8 cellular contexts compared by ENCODE assay signal in genomic region chr3:29283297-29283681, GRCh38. TPM values are rescaled to one million over a fixed set of nuclear protein-coding genes. Genes with fewer than 3 reads are reported as not detected.
DNase-seq lines count a peak whose midpoint lies in the region; TF ChIP-seq lines count a peak whose summit lies in the region.

No MANE protein-coding gene starts in this region.

- no peaks in the 10 kb centered on the region for H3K9me3 ChIP-seq in SJCRH30 (replicated peaks)

- H3K36me3 ChIP-seq in GM06990 (ENCODE audit: control insufficient read depth, insufficient read depth, low read length) (no peaks in the 10 kb centered on the region), SJCRH30 (no peaks in the 10 kb centered on the region)

- in situ Hi-C loops in GM13977 (cut with MboI; ENCODE audit: low pct_unique_long_range_greater_than_20kb, low sequenced_read_pairs, unreplicated experiment) = no loop called here

- TF ChIP-seq CTCF in GM06990 (IDR thresholded peaks at IDR 0.05; ENCODE audit: insufficient read depth, low read length, poor library complexity, severe bottlenecking) = no peak
- no peak for TF ChIP-seq CTCF in epithelial cell of proximal tubule (conservative IDR thresholded peaks at IDR 0.05; ENCODE audit: low read depth, low read length)
- no peak for TF ChIP-seq CTCF in retinal pigment epithelial cell (conservative IDR thresholded peaks at IDR 0.05; ENCODE audit: low read depth, low read length)
- no peak for TF ChIP-seq CTCF in GM13977 (IDR thresholded peaks at IDR 0.05; ENCODE audit: extremely low read depth, insufficient read depth, missing control alignments)

- H3K27ac ChIP-seq in SJCRH30 = peak overlapping the region; percentile 74

- H3K4me3 ChIP-seq in GM06990 (replicated peaks; ENCODE audit: low read depth, low read length) = peak overlapping the region; percentile 16; the same call in 1 of the 2 replicates
- H3K4me3 ChIP-seq in SJCRH30 = peak overlapping the region; percentile 61
- peak overlapping the region; percentile 65 for H3K4me3 ChIP-seq in epithelial cell of proximal tubule (ENCODE audit: low read depth, low read length)
- peak overlapping the region; percentile 69 for H3K4me3 ChIP-seq in retinal pigment epithelial cell (ENCODE audit: low read length)

- H3K27me3 ChIP-seq in GM06990 (replicated peaks; ENCODE audit: control insufficient read depth, insufficient read depth, low read length) = no peaks in the 10 kb centered on the region
- H3K27me3 ChIP-seq in SJCRH30 = no peaks in the 10 kb centered on the region

- H3K4me1 ChIP-seq in SJCRH30 = peaks cover 13% of the 10 kb centered on the region; the same call in 1 of the 2 replicates

- no peak for DNase-seq in GM06990 (ENCODE audit: extremely low read depth, insufficient read length)
- DNase-seq in SJCRH30 = peak in 1 of 2 experiments; percentile 19
- no peak for DNase-seq in epithelial cell of proximal tubule (ENCODE audit: low read depth)
- DNase-seq in retinal pigment epithelial cell (ENCODE audit: low read depth) = no peak
- no peak for DNase-seq in NCI-H774 (lab: John Stamatoyannopoulos, UW)
- no peak for DNase-seq in cerebellar cortex (ENCODE audit: low spot score)
- DNase-seq in GM13977 (ENCODE audit: low spot score) = no peak
- DNase-seq in RPMI8226 = no peak

RNA-seq across cellular contexts. Expression of gene RBMS3, which starts 2.4 kb away (rescaled TPM):
- 8.1 and 9.5 TPM in 2 replicates for total RNA-seq in SJCRH30 (2014; rRNA removed; shearing (Covaris generic))
- 7.7 and 13.2 TPM in 2 replicates for total RNA-seq in epithelial cell of proximal tubule

Comparison
In these comparisons a context has a peak if more than half of its experiments do, and no peak if none do; other contexts are left out.
1. H3K4me3 ChIP-seq: peak in every context shown above with its lines; median percentile 69 in retinal pigment epithelial cell; 65 in epithelial cell of proximal tubule; 61 in SJCRH30; 16 in GM06990.